8 cellular contexts compared by ENCODE assay signal in genomic region chr10:30284860-30285594, GRCh38.
A peak's percentile ranks its signal among the peaks of the same experiment; 100 is the strongest.
DNase-seq lines count a peak whose midpoint lies in the region; ATAC-seq and TF ChIP-seq lines count a peak whose summit lies in the region.
"Had no signal": no experiment of that assay in that cellular context is flagged by ENCODE, and none has a peak within 500 bp of the region (broad histone marks: within the 10 kb centered on the region; RNA-seq: fewer than 3 reads in every experiment).

No MANE protein-coding gene starts in this region.

- peak overlapping the region; percentile 2 to 87 (median 72) for H3K4me3 Mint-ChIP-seq in naive B cell
- H3K4me3 Mint-ChIP-seq: T-helper 1 cell treated with Interleukin-12 subunit alpha and Interleukin-12 subunit beta and Interleukin-4 antibody, amounts not matched to agents 30 μg/mL and 1 μg/mL, for 36 hours had no signal

- no peak overlapping the region for H3K4me3 ChIP-seq in RWPE2 (ENCODE audit: severe bottlenecking)
- no peak overlapping the region for H3K4me3 ChIP-seq in gastroesophageal sphincter

- no peaks in the 10 kb centered on the region for H3K9me3 ChIP-seq in RWPE2 (ENCODE audit: severe bottlenecking)
- H3K9me3 ChIP-seq in gastroesophageal sphincter = no peaks in the 10 kb centered on the region

- H3K36me3 Mint-ChIP-seq in naive B cell = peaks cover 0 to 7% of the 10 kb centered on the region in 2 donors

- DNase-seq in RWPE2 (ENCODE audit: low spot score) = no peak
- DNase-seq in naive B cell = peak; percentile 35
- DNase-seq in D341Med (ENCODE audit: low spot score) = no peak
- DNase-seq in SW 1271 (lab: John Stamatoyannopoulos, UW) = no peak

- ATAC-seq in GM19035 (IDR thresholded peaks at IDR 0.05; ENCODE audit: unreplicated experiment) (peak; percentile 85), HG02943 (IDR thresholded peaks at IDR 0.05; ENCODE audit: low read depth, unreplicated experiment) (peak; percentile 84), RWPE2 (ENCODE audit: low read depth) (peak; percentile 95), naive B cell (ENCODE audit: low read depth in 2 of 2) (peak; percentile 84), gastroesophageal sphincter (no peak)

- no peak for TF ChIP-seq EP300 in gastroesophageal sphincter (IDR thresholded peaks at IDR 0.05)

- H3K4me1 Mint-ChIP-seq in naive B cell = peaks cover 32 to 51% (median 39%) of the 10 kb centered on the region in 3 donors

- H3K27ac Mint-ChIP-seq in naive B cell = peak overlapping the region; percentile 89 to 96 (median 94)
- H3K27ac Mint-ChIP-seq: T-helper 1 cell treated with Interleukin-12 subunit alpha and Interleukin-12 subunit beta and Interleukin-4 antibody, amounts not matched to agents 30 μg/mL and 1 μg/mL, for 36 hours had no signal

- TF ChIP-seq POLR2A in gastroesophageal sphincter (IDR thresholded peaks at IDR 0.05) = no peak

- H3K27ac ChIP-seq in RWPE2 (ENCODE audit: poor library complexity, severe bottlenecking) = no peak overlapping the region
- no peak overlapping the region for H3K27ac ChIP-seq in gastroesophageal sphincter

- no peaks in the 10 kb centered on the region for H3K36me3 ChIP-seq in RWPE2 (ENCODE audit: low read depth)
- no peaks in the 10 kb centered on the region for H3K36me3 ChIP-seq in gastroesophageal sphincter

- H3K9me3 Mint-ChIP-seq in naive B cell = peaks cover 0 to 9% (median 0%) of the 10 kb centered on the region in 7 donors
- H3K9me3 Mint-ChIP-seq: T-helper 1 cell treated with Interleukin-12 subunit alpha and Interleukin-12 subunit beta and Interleukin-4 antibody, amounts not matched to agents 30 μg/mL and 1 μg/mL, for 36 hours had no signal

- 68 to 76% methylated on average over 2 of the region's 2 CpGs for WGBS in gastroesophageal sphincter (ENCODE audit: low coverage in 1 of 2), 2 donors

- H3K4me1 ChIP-seq in RWPE2 (ENCODE audit: insufficient read depth, poor library complexity, severe bottlenecking) (no peaks in the 10 kb centered on the region), gastroesophageal sphincter (no peaks in the 10 kb centered on the region)

- TF ChIP-seq CTCF in RWPE2 (IDR thresholded peaks at IDR 0.05; ENCODE audit: poor library complexity, severe bottlenecking) (no peak), gastroesophageal sphincter (IDR thresholded peaks at IDR 0.05) (no peak)

- no peaks in the 10 kb centered on the region for H3K27me3 ChIP-seq in RWPE2 (ENCODE audit: insufficient read depth, poor library complexity, severe bottlenecking)
- H3K27me3 ChIP-seq in gastroesophageal sphincter = no peaks in the 10 kb centered on the region

- peaks cover 0 to 4% (median 4%) of the 10 kb centered on the region in 3 donors for H3K27me3 Mint-ChIP-seq in naive B cell
